12 cellular contexts compared by ENCODE assay signal in the genomic region with DNA sequence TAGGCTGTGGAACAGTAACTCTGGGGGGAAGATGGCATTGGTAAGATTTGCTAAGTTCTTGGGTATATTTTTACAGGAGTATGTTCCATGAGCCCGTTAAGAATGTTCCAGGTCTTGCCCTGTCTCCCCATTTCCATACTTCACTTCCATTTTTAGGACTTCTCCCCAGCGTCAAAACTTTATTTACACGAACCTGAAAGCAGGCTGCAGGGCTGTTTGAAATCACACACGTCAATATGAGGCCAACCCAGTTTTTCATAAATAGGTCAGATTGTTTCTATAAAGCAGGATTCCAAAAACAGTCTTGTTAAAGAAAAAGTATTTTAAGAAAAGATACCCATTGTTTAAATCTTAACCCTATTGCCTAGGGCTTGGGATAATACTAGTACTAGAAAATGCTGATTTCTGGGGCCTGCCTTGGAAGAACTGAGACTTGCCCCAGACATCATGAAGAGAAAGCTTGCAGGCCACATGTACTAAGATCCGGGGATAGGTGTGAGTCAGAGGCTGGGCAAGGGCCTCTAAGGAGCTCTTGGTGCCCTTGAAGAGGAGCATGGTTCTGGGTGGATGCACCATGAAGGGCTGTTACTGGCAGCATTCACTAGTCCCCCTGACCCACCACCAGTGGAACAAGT. TPM values are rescaled to one million over a fixed set of nuclear protein-coding genes. Genes with fewer than 3 reads are reported as not detected.
DNase-seq lines count a peak whose midpoint lies in the region; ATAC-seq and TF ChIP-seq lines count a peak whose summit lies in the region.
"Had no signal": no experiment of that assay in that cellular context is flagged by ENCODE, and none has a peak within 500 bp of the region (broad histone marks: within the 10 kb centered on the region; RNA-seq: fewer than 3 reads in every experiment).

No MANE protein-coding gene starts in this region.

- TF ChIP-seq POLR2A in Raji (IDR thresholded peaks at IDR 0.05; ENCODE audit: insufficient read depth, low read depth, low read length), result 0 out of 2 replicates have a peak, but pooled peaks have one; percentile 16

- H3K4me3 ChIP-seq in HEK293 (ENCODE audit: low read depth, low read length) (no peak overlapping the region), lung (no peak overlapping the region), H7 (ENCODE audit: insufficient read depth, low read depth, low read length) (no peak overlapping the region)
- H3K4me3 ChIP-seq: body of pancreas, lower lobe of right lung had no signal

- TF ChIP-seq CTCF in HEK293 (tag by site-specific recombination; IDR thresholded peaks at IDR 0.05) (no peak), lung (IDR thresholded peaks at IDR 0.05; ENCODE audit: control extremely low read depth, extremely low read depth) (no peak)

- peaks cover 2% of the 10 kb centered on the region; the same call in 1 of the 2 replicates for H3K9me3 ChIP-seq in HEK293 (ENCODE audit: control insufficient read depth, insufficient read depth, low read depth, low read length)
- peaks cover 0 to 2% of the 10 kb centered on the region in 2 donors for H3K9me3 ChIP-seq in lung (ENCODE audit: control insufficient read depth in 2 of 2, insufficient read depth in 1 of 2, low read length in 1 of 2)
- H3K9me3 ChIP-seq: body of pancreas, lower lobe of right lung had no signal

- H3K27ac ChIP-seq in HEK293 (ENCODE audit: extremely low read depth, low read depth, low read length), result peak overlapping the region; percentile 7; the same call in 1 of the 2 replicates
- H3K27ac ChIP-seq in lung (ENCODE audit: low read depth in 1 of 2, low read length in 1 of 2), result peak overlapping the region in 1 of 2 donors; percentile 84
- H3K27ac ChIP-seq: body of pancreas, lower lobe of right lung had no signal

- DNase-seq in DMS79 treated with DMSO at 0.1 percent for 48 hours (lab: John Stamatoyannopoulos, UW) (peak; percentile 81), lung (ENCODE audit: low spot score) (no peak), activated T-cell treated with anti-CD3 and anti-CD28 coated beads for 4 hours (no peak), H4 (ENCODE audit: low spot score) (no peak), H7 (no peak)
- DNase-seq: body of pancreas, GF-D8, lower lobe of right lung, T-helper 1 cell had no signal

- H3K4me1 ChIP-seq in HEK293 (ENCODE audit: control insufficient read depth, insufficient read depth, low read length), result peaks cover 54% of the 10 kb centered on the region
- peaks cover 13 to 54% of the 10 kb centered on the region in 2 donors for H3K4me1 ChIP-seq in lung (ENCODE audit: control insufficient read depth in 2 of 2, insufficient read depth in 2 of 2, low read length in 2 of 2)

- ATAC-seq in lung (ENCODE audit: insufficient read depth, low FRiP score), result peak; percentile 43
- ATAC-seq in activated CD4-positive, CD25-positive, alpha-beta regulatory T cell treated with anti-CD3 and anti-CD28 coated beads, Interleukin-2, amount 50 U/mL, for 24 hours, result no peak
- ATAC-seq: body of pancreas had no signal

- H3K36me3 ChIP-seq in HEK293 (ENCODE audit: control insufficient read depth in 2 of 2, insufficient read depth in 1 of 2, low read length in 2 of 2) (no peaks in the 10 kb centered on the region), lung (ENCODE audit: control insufficient read depth in 2 of 2, insufficient read depth in 2 of 2, low read length in 2 of 2) (no peaks in the 10 kb centered on the region), H7 (replicated peaks; ENCODE audit: control insufficient read depth, insufficient read depth, low read length) (no peaks in the 10 kb centered on the region)
- H3K36me3 ChIP-seq: lower lobe of right lung had no signal

- CTCF ChIA-PET in HEK293 (lab: Yijun Ruan, JAX), result interaction anchor here (0.9 kb wide), 1 partner anchor 102 kb away, joined by 3 read pairs; no protein-coding TSS in a partner anchor

- 68 to 74% methylated on average over 5 of the region's 5 CpGs for WGBS in lung, 2 donors

- POLR2A ChIA-PET in HEK293 (lab: Yijun Ruan, JAX), result interaction anchor here (1.0 kb wide), 1 partner anchor 37 kb away, joined by 3 read pairs; no protein-coding TSS in a partner anchor

- no peaks in the 10 kb centered on the region for H3K27me3 ChIP-seq in lung (ENCODE audit: control insufficient read depth, insufficient read depth)
- no peaks in the 10 kb centered on the region for H3K27me3 ChIP-seq in H7 (ENCODE audit: control insufficient read depth, insufficient read depth, low read length)
- H3K27me3 ChIP-seq: body of pancreas had no signal

TF ChIP-seq in HEK293, 187 proteins besides CTCF, POLR2A, EP300 and RAD21:
- TF ChIP-seq ZNF510 (tag by site-specific recombination; IDR thresholded peaks at IDR 0.05; ENCODE audit: insufficient replicate concordance) (no peak), ZNF571 (tag by site-specific recombination; IDR thresholded peaks at IDR 0.05) (no peak), ZNF341 (tag by site-specific recombination; IDR thresholded peaks at IDR 0.05; ENCODE audit: low read depth) (peak; percentile 14; the same call in 1 of the 2 replicates), ZBTB20 (tag by site-specific recombination; IDR thresholded peaks at IDR 0.05) (peak; percentile 84; the same call in 1 of the 2 replicates)
- TF ChIP-seq, protein P1, sequence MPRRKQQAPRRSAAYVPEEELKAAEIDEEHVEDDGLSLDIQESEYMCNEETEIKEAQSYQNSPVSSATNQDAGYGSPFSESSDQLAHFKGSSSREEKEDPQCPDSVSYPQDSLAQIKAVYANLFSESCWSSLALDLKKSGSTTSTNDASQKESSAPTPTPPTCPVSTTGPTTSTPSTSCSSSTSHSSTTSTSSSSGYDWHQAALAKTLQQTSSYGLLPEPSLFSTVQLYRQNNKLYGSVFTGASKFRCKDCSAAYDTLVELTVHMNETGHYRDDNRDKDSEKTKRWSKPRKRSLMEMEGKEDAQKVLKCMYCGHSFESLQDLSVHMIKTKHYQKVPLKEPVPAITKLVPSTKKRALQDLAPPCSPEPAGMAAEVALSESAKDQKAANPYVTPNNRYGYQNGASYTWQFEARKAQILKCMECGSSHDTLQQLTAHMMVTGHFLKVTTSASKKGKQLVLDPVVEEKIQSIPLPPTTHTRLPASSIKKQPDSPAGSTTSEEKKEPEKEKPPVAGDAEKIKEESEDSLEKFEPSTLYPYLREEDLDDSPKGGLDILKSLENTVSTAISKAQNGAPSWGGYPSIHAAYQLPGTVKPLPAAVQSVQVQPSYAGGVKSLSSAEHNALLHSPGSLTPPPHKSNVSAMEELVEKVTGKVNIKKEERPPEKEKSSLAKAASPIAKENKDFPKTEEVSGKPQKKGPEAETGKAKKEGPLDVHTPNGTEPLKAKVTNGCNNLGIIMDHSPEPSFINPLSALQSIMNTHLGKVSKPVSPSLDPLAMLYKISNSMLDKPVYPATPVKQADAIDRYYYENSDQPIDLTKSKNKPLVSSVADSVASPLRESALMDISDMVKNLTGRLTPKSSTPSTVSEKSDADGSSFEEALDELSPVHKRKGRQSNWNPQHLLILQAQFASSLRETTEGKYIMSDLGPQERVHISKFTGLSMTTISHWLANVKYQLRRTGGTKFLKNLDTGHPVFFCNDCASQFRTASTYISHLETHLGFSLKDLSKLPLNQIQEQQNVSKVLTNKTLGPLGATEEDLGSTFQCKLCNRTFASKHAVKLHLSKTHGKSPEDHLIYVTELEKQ (tag by site-specific recombination; IDR thresholded peaks at IDR 0.05; ENCODE audit: borderline replicate concordance), result no peak
- TF ChIP-seq, protein P2, sequence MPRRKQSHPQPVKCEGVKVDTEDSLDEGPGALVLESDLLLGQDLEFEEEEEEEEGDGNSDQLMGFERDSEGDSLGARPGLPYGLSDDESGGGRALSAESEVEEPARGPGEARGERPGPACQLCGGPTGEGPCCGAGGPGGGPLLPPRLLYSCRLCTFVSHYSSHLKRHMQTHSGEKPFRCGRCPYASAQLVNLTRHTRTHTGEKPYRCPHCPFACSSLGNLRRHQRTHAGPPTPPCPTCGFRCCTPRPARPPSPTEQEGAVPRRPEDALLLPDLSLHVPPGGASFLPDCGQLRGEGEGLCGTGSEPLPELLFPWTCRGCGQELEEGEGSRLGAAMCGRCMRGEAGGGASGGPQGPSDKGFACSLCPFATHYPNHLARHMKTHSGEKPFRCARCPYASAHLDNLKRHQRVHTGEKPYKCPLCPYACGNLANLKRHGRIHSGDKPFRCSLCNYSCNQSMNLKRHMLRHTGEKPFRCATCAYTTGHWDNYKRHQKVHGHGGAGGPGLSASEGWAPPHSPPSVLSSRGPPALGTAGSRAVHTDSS (tag by site-specific recombination; IDR thresholded peaks at IDR 0.05), result no peak

RNA-seq across cellular contexts. Expression of a gene that starts 24.2 kb away (rescaled TPM):
- 100 to 1,000 TPM; 165 to 243 TPM for total RNA-seq in lung
- 10 to 100 TPM; 23.8 to 55.3 TPM for polyA plus RNA-seq in lung
- total RNA-seq in H4 (2014; rRNA removed; shearing (Covaris generic)), result 38.2 and 50.9 TPM in 2 replicates
- total RNA-seq in H7 (2014; rRNA removed; shearing (Covaris generic)), result 39.7 and 49.3 TPM in 2 replicates
